In genomic region chr1:22121421-22121911, GRCh38 we compare ENCODE assay signal across 17 cellular contexts. TPM values are rescaled to one million over a fixed set of nuclear protein-coding genes. Genes with fewer than 3 reads are reported as not detected.
DNase-seq lines count a peak whose midpoint lies in the region; ATAC-seq, FAIRE-seq and TF ChIP-seq lines count a peak whose summit lies in the region.
"Had no signal": no experiment of that assay in that cellular context is flagged by ENCODE, and none has a peak within 500 bp of the region (broad histone marks: within the 10 kb centered on the region; RNA-seq: fewer than 3 reads in every experiment).

No MANE protein-coding gene starts in this region.

- H3K4me3 Mint-ChIP-seq in T-helper 17 cell: no peak overlapping the region
- H3K4me3 Mint-ChIP-seq: activated B cell treated with CpG ODN at 0.5 μM for 24 hours had no signal

- CTCF ChIA-PET in HepG2 (lab: Yijun Ruan, JAX; ENCODE audit: low intra/inter-chr PET ratio, low total read pairs): no interaction called here

- intact Hi-C loops in HepG2 (cut with micrococcal nuclease; ENCODE audit: unreplicated experiment): no loop called here
- intact Hi-C loops in right lobe of liver (cut with DNase I): no loop called here

- POLR2A ChIA-PET in HepG2 (lab: Yijun Ruan, JAX): no interaction called here

- H3K36me3 Mint-ChIP-seq in T-helper 17 cell (ENCODE audit: low read depth): no peaks in the 10 kb centered on the region
- H3K36me3 Mint-ChIP-seq: activated naive CD4-positive, alpha-beta T cell treated with anti-CD3 and anti-CD28 coated beads, Interleukin-2, amount 50 U/mL, for 72 hours had no signal

- TF ChIP-seq EP300 in HepG2 (IDR thresholded peaks at IDR 0.05; ENCODE audit: low read depth in 2 of 2, low read length in 2 of 2) (no peak), HepG2 (CRISPR knock-in tag; IDR thresholded peaks at IDR 0.05; ENCODE audit: borderline replicate concordance) (no peak)

- no peaks in the 10 kb centered on the region; a peak in 1 of 5 replicates for H3K36me3 ChIP-seq in HepG2 (replicated peaks in 1 of 2; ENCODE audit: control insufficient read depth in 1 of 2, insufficient read depth in 2 of 2, low read length in 2 of 2)
- no peaks in the 10 kb centered on the region for H3K36me3 ChIP-seq in right lobe of liver

- TF ChIP-seq RAD21 in HepG2 (CRISPR knock-in tag; IDR thresholded peaks at IDR 0.05): no peak

- no peak for TF ChIP-seq CTCF in HepG2 (CRISPR knock-in tag; IDR thresholded peaks at IDR 0.05)
- TF ChIP-seq CTCF in right lobe of liver (IDR thresholded peaks at IDR 0.05): no peak

- no peak overlapping the region for H3K4me2 ChIP-seq in HepG2 (ENCODE audit: low read depth, low read length)

- H3K27ac ChIP-seq in HepG2 (ENCODE audit: extremely low read length, insufficient read depth, low read length) (no peak overlapping the region), right lobe of liver (no peak overlapping the region)
- H3K27ac ChIP-seq: coronary artery, upper lobe of left lung had no signal

- no TSS peak for BruUV-seq in HepG2 (replicated peaks; lab: Mats Ljungman, UMichigan)

- no peak overlapping the region for H2AFZ ChIP-seq in HepG2 (ENCODE audit: low read length)

- DNase-seq in HepG2 (ENCODE audit: low spot score) (no peak), right lobe of liver (no peak), T-helper 17 cell (no peak), left kidney (ENCODE audit: low read depth, low spot score) (peak; percentile 75), SK-N-DZ (ENCODE audit: low spot score) (no peak), 8988T (no peak)
- DNase-seq in stimulated activated CD4-positive, alpha-beta T cell treated with anti-CD3 and anti-CD28 coated beads, Interleukin-12 subunit alpha, Interleukin-12 subunit beta, amount 100 ng/mL, for 4 hours: no peak
- DNase-seq in effector CD8-positive, alpha-beta T cell (lab: John Stamatoyannopoulos, UW): no peak
- DNase-seq: activated B cell treated with CpG ODN at 0.5 μM for 24 hours, DMS79 treated with DMSO at 0.1 percent for 48 hours, esophagus squamous epithelium, NCI-H748 treated with DMSO at 0.1 percent for 48 hours, Right ventricle myocardium superior had no signal

- no peaks in the 10 kb centered on the region for H3K27me3 Mint-ChIP-seq in T-helper 17 cell
- H3K27me3 Mint-ChIP-seq: activated B cell treated with CpG ODN at 0.5 μM for 24 hours had no signal

- H3K9me3 ChIP-seq in HepG2 (ENCODE audit: low read length) (no peaks in the 10 kb centered on the region), right lobe of liver (no peaks in the 10 kb centered on the region), T-helper 17 cell (ENCODE audit: control insufficient read depth, low read length, poor library complexity, severe bottlenecking) (no peaks in the 10 kb centered on the region)
- H3K9me3 ChIP-seq: esophagus squamous epithelium, upper lobe of left lung had no signal

- H3K9ac ChIP-seq in HepG2 (ENCODE audit: insufficient read depth, low read depth, low read length): no peak overlapping the region

- no peaks in the 10 kb centered on the region for H3K79me2 ChIP-seq in HepG2 (ENCODE audit: insufficient read depth, low read length)

- 91% methylated on average over 15 of the region's 15 CpGs for WGBS in HepG2 (ENCODE audit: low lambda C conversion rate)
- 50% methylated on average over 2 of the region's 15 CpGs for WGBS in right lobe of liver (ENCODE audit: insufficient coverage, low coverage, low lambda C conversion rate, missing lambda C conversion rate)

- H3K4me1 ChIP-seq in HepG2 (ENCODE audit: insufficient read depth, low read length): no peaks in the 10 kb centered on the region
- no peaks in the 10 kb centered on the region for H3K4me1 ChIP-seq in right lobe of liver

- peaks cover 16% of the 10 kb centered on the region for H3K4me1 Mint-ChIP-seq in T-helper 17 cell

- no peak overlapping the region for H3K4me3 ChIP-seq in HepG2 (replicated peaks in 1 of 3; ENCODE audit: insufficient read depth in 1 of 3, low read depth in 2 of 3, low read length in 3 of 3)
- H3K4me3 ChIP-seq in right lobe of liver: no peak overlapping the region
- H3K4me3 ChIP-seq: coronary artery, esophagus squamous epithelium, lung, upper lobe of left lung had no signal

- ATAC-seq in HepG2: no peak
- ATAC-seq in right lobe of liver: no peak
- ATAC-seq in T-helper 17 cell: no peak
- ATAC-seq: activated naive CD4-positive, alpha-beta T cell treated with anti-CD3 and anti-CD28 coated beads, Interleukin-2, amount 50 U/mL, for 72 hours had no signal

- TF ChIP-seq POLR2A in HepG2 (IDR thresholded peaks at IDR 0.05; ENCODE audit: insufficient read depth in 1 of 2, low read depth in 2 of 2, low read length in 2 of 2) (no peak), right lobe of liver (IDR thresholded peaks at IDR 0.05) (no peak)

- H3K27me3 ChIP-seq in HepG2 (ENCODE audit: control insufficient read depth in 1 of 2, insufficient read depth in 2 of 2, low read length in 2 of 2) (no peaks in the 10 kb centered on the region; a peak in 1 of 5 replicates), right lobe of liver (no peaks in the 10 kb centered on the region)
- H3K27me3 ChIP-seq: esophagus squamous epithelium, upper lobe of left lung had no signal

- FAIRE-seq in HepG2 (lab: Jason Lieb, UNC): no peak

- H4K20me1 ChIP-seq in HepG2 (ENCODE audit: insufficient read depth, low read length): peaks cover 5% of the 10 kb centered on the region; the same call in 1 of the 2 replicates

- H3K27ac Mint-ChIP-seq in T-helper 17 cell: peak overlapping the region; percentile 43
- H3K27ac Mint-ChIP-seq: activated B cell treated with CpG ODN at 0.5 μM for 24 hours had no signal

- in situ Hi-C loops in HepG2 (cut with HindIII; ENCODE audit: extremely low pct_ligation_motif_present, low pct_unique_long_range_greater_than_20kb): no loop called here

TF ChIP-seq in HepG2, 621 proteins besides CTCF, POLR2A, EP300 and RAD21:
- peak; percentile 49 for TF ChIP-seq AGO2 (optimal IDR thresholded peaks at IDR 0.05; ENCODE audit: low read depth, low read length)
- TF ChIP-seq ZNF263 (CRISPR knock-in tag; IDR thresholded peaks at IDR 0.05): no peak
TF ChIP-seq in HepG2: peak in this region for 1.

RNA-seq across cellular contexts. Expression of gene WNT4, which starts 21.4 kb away (rescaled TPM):
- total RNA-seq in HepG2 (2016; rRNA removed; fragmentation: Illumina TruSeq; extraction: Trizol) (not detected in 2 replicates), right lobe of liver (under 1 TPM in 4 of 6 experiments, not detected in 2; 0.06 to 0.46 (median 0.21) TPM), T-helper 17 cell (not detected)
- total RNA-seq in HepG2 (2016; cell fraction: cytosol; rRNA removed; fragmentation: Illumina TruSeq; extraction: Trizol; ENCODE audit: low read depth): not detected in 2 replicates
- not detected in 2 replicates for total RNA-seq in HepG2 (2016; cell fraction: insoluble cytoplasmic fraction; rRNA removed; fragmentation: Illumina TruSeq; extraction: Trizol)
- total RNA-seq in HepG2 (2016; cell fraction: membrane; rRNA removed; fragmentation: Illumina TruSeq; extraction: Trizol): not detected in 2 replicates
- total RNA-seq in HepG2 (2016; cell fraction: nucleus; rRNA removed; fragmentation: Illumina TruSeq; extraction: Trizol): not detected in 2 replicates
- polyA plus RNA-seq in HepG2 (2011; rRNA removed): not detected in 2 replicates
- polyA plus RNA-seq in HepG2 (2011; cell fraction: cytosol; rRNA removed): not detected in 2 replicates
- not detected in 2 replicates for polyA plus RNA-seq in HepG2 (2011; cell fraction: nucleus; rRNA removed)
- polyA plus RNA-seq in HepG2 (2012): 0.05 and 0.11 TPM in 2 replicates
- not detected in 2 replicates for polyA plus RNA-seq in HepG2 (2016; cell fraction: cytosol; fragmentation: Illumina TruSeq; extraction: Trizol; ENCODE audit: low read depth)
- not detected in 2 replicates for polyA plus RNA-seq in HepG2 (2016; cell fraction: insoluble cytoplasmic fraction; fragmentation: Illumina TruSeq; extraction: Trizol; ENCODE audit: low read depth)
- polyA plus RNA-seq in HepG2 (2016; cell fraction: membrane; fragmentation: Illumina TruSeq; extraction: Trizol; ENCODE audit: low read depth): not detected in 2 replicates
- not detected in 2 replicates for polyA plus RNA-seq in HepG2 (2016; cell fraction: nucleus; fragmentation: Illumina TruSeq; extraction: Trizol; ENCODE audit: insufficient read depth, low read depth)
- 0.12 TPM in 1 of 2 replicates, not detected in the other for polyA minus RNA-seq in HepG2 (2011; rRNA and poly(A)+ RNA removed; ENCODE audit: low replicate concordance)
- polyA minus RNA-seq in HepG2 (2011; cell fraction: cytosol; rRNA and poly(A)+ RNA removed): not detected in 2 replicates
- not detected in 2 replicates for polyA minus RNA-seq in HepG2 (2011; cell fraction: nucleus; rRNA and poly(A)+ RNA removed)
- polyA plus RNA-seq in SK-N-DZ (2014; cell fraction: cytosol; rRNA removed): not detected in 2 replicates
- polyA plus RNA-seq in SK-N-DZ (2014; cell fraction: nucleus; rRNA removed): not detected in 2 replicates
- total RNA-seq: activated naive CD4-positive, alpha-beta T cell treated with anti-CD3 and anti-CD28 coated beads, Interleukin-2, amount 50 U/mL, for 72 hours; Right ventricle myocardium superior had no signal
